In genomic region chr2:196988599-196988998, GRCh38 we compare ENCODE assay signal across 8 cellular contexts.
A peak's percentile ranks its signal among the peaks of the same experiment; 100 is the strongest.
DNase-seq lines count a peak whose midpoint lies in the region; ATAC-seq and TF ChIP-seq lines count a peak whose summit lies in the region.

No MANE protein-coding gene starts in this region.

- DNase-seq in SIG-M5 treated with dmso at 0.1 percent for 504 hours (lab: John Stamatoyannopoulos, UW; ENCODE audit: unreplicated experiment): peak; percentile 37
- DNase-seq in SIG-M5 (lab: John Stamatoyannopoulos, UW): no peak
- peak in 1 of 2 experiments; percentile 33 for DNase-seq in SJSA1 (ENCODE audit: low read depth in 1 of 2, low spot score in 2 of 2)
- peak in 1 of 2 donors; percentile 15 for DNase-seq in fibroblast of lung (ENCODE audit: low read depth in 2 of 2)
- no peak for DNase-seq in smooth muscle cell (lab: John Stamatoyannopoulos, UW; ENCODE audit: unreplicated experiment)
- no peak for DNase-seq in NK-92 (lab: John Stamatoyannopoulos, UW; ENCODE audit: unreplicated experiment)

- H3K4me1 ChIP-seq in SJSA1 (replicated peaks) (peaks cover 17% of the 10 kb centered on the region), fibroblast of lung (ENCODE audit: control insufficient read depth, extremely low read depth, insufficient read depth, low read length) (peaks cover 3% of the 10 kb centered on the region), smooth muscle cell (ENCODE audit: low read depth) (peaks cover 33% of the 10 kb centered on the region)

- H3K9me3 ChIP-seq in SJSA1 (replicated peaks) (no peaks in the 10 kb centered on the region), fibroblast of lung (ENCODE audit: control insufficient read depth, insufficient read depth, low read depth, low read length) (no peaks in the 10 kb centered on the region), smooth muscle cell (replicated peaks; ENCODE audit: low read depth) (no peaks in the 10 kb centered on the region)

- no peak overlapping the region for H3K4me3 ChIP-seq in SJSA1
- H3K4me3 ChIP-seq in fibroblast of lung (replicated peaks in 1 of 4; ENCODE audit: control extremely low read depth in 1 of 4, insufficient read depth in 1 of 4, low read depth in 3 of 4, low read length in 4 of 4): no peak overlapping the region
- H3K4me3 ChIP-seq in smooth muscle cell: peak overlapping the region; percentile 34

- ATAC-seq in GM19395 (IDR thresholded peaks at IDR 0.05; ENCODE audit: unreplicated experiment): no peak
- no peak for ATAC-seq in GM21529 (IDR thresholded peaks at IDR 0.05; ENCODE audit: unreplicated experiment)

- H3K9ac ChIP-seq in fibroblast of lung (ENCODE audit: insufficient read depth, low read length): no peak overlapping the region
- peak overlapping the region; percentile 91 for H3K9ac ChIP-seq in smooth muscle cell (ENCODE audit: low read depth)

- H2AFZ ChIP-seq in fibroblast of lung (ENCODE audit: low read length) (peak overlapping the region; percentile 39), smooth muscle cell (ENCODE audit: low read depth) (peak overlapping the region; percentile 77)

- peak overlapping the region; percentile 64 for H3K4me2 ChIP-seq in fibroblast of lung (ENCODE audit: extremely low read depth, insufficient read depth, low read length)
- H3K4me2 ChIP-seq in smooth muscle cell: peak overlapping the region; percentile 82

- H3K27ac ChIP-seq in SJSA1 (peak overlapping the region; percentile 97), fibroblast of lung (ENCODE audit: insufficient read depth, low read length) (peak overlapping the region; percentile 68), smooth muscle cell (ENCODE audit: low read depth) (peak overlapping the region; percentile 99)

- H4K20me1 ChIP-seq in fibroblast of lung (ENCODE audit: control insufficient read depth, extremely low read depth, insufficient read depth, low read length) (no peaks in the 10 kb centered on the region), smooth muscle cell (ENCODE audit: low read depth) (no peaks in the 10 kb centered on the region)

- WGBS in smooth muscle cell (ENCODE audit: low lambda C conversion rate): 86% methylated on average over 3 of the region's 3 CpGs

- H3K27me3 ChIP-seq in SJSA1 (replicated peaks): no peaks in the 10 kb centered on the region
- no peaks in the 10 kb centered on the region for H3K27me3 ChIP-seq in fibroblast of lung (ENCODE audit: control insufficient read depth, insufficient read depth, low read length)
- no peaks in the 10 kb centered on the region for H3K27me3 ChIP-seq in smooth muscle cell (ENCODE audit: low read depth)

- H3F3A ChIP-seq in smooth muscle cell (ENCODE audit: low read depth): peaks cover 6% of the 10 kb centered on the region

- H3K36me3 ChIP-seq in SJSA1 (no peaks in the 10 kb centered on the region), fibroblast of lung (ENCODE audit: control insufficient read depth, insufficient read depth, low read length) (no peaks in the 10 kb centered on the region), smooth muscle cell (ENCODE audit: low read depth) (no peaks in the 10 kb centered on the region)

- H3K79me2 ChIP-seq in fibroblast of lung (ENCODE audit: control insufficient read depth, insufficient read depth, low read length): no peaks in the 10 kb centered on the region
- H3K79me2 ChIP-seq in smooth muscle cell (ENCODE audit: low read depth): no peaks in the 10 kb centered on the region

- TF ChIP-seq CTCF in fibroblast of lung (conservative IDR thresholded peaks at IDR 0.05 in 1 of 2, IDR thresholded peaks at IDR 0.05 in 1 of 2; ENCODE audit: low read depth in 1 of 2, low read length in 2 of 2): no peak
- TF ChIP-seq CTCF in smooth muscle cell (IDR thresholded peaks at IDR 0.05; ENCODE audit: borderline replicate concordance, insufficient read depth, poor library complexity, severe bottlenecking): no peak
